Comparison of ENCODE assay signal across 1 cellular context in genomic region chr11:78224906-78225420, GRCh38.
TF ChIP-seq lines count a peak whose summit lies in the region.

No MANE protein-coding gene starts in this region.

TF ChIP-seq in SK-N-SH, 30 proteins besides CTCF, POLR2A, EP300 and RAD21 (continued from another document):
- no peak for TF ChIP-seq REST (IDR thresholded peaks at IDR 0.05; ENCODE audit: low read depth, low read length)
- TF ChIP-seq USF2 (IDR thresholded peaks at IDR 0.05; ENCODE audit: borderline replicate concordance, low read depth, low read length) = no peak
- no peak for TF ChIP-seq SIN3A (IDR thresholded peaks at IDR 0.05; ENCODE audit: borderline replicate concordance, low read depth, low read length)
